ENCODE assay signal across 30 cellular contexts in genomic region chr5:90381213-90381929, GRCh38. TPM values are rescaled to one million over a fixed set of nuclear protein-coding genes. Genes with fewer than 3 reads are reported as not detected.
DNase-seq lines count a peak whose midpoint lies in the region; ATAC-seq, FAIRE-seq and TF ChIP-seq lines count a peak whose summit lies in the region.
"Had no signal": no experiment of that assay in that cellular context is flagged by ENCODE, and none has a peak within 500 bp of the region (broad histone marks: within the 10 kb centered on the region; RNA-seq: fewer than 3 reads in every experiment).

No MANE protein-coding gene starts in this region.

- DNase-seq in DMS79 treated with DMSO at 0.1 percent for 48 hours (lab: John Stamatoyannopoulos, UW), result peak; percentile 35
- peak; percentile 80 for DNase-seq in LNCaP clone FGC (ENCODE audit: low read depth)
- DNase-seq in small intestine, result peak; percentile 8
- no peak for DNase-seq in T-helper 2 cell treated with Interferon-gamma antibody and Interleukin-4, amounts not matched to agents 5 μg/mL and 100 μg/mL, for 36 hours (ENCODE audit: low spot score)
- DNase-seq: activated CD4-positive, alpha-beta memory T cell treated with anti-CD3 and anti-CD28 coated beads for 36 hours; activated CD4-positive, CD25-positive, alpha-beta regulatory T cell treated with anti-CD3 and anti-CD28 coated beads, Interleukin-2, amount 50 U/mL, for 72 hours; activated naive CD4-positive, alpha-beta T cell treated with anti-CD3 and anti-CD28 coated beads for 36 hours; adrenal gland; body of pancreas; COR-L47; DND-41; foreskin fibroblast; H7; heart left ventricle; natural killer cell; NCI-H1436; NCI-H82; nucleus accumbens; psoas muscle; stimulated activated CD4-positive, alpha-beta T cell treated with anti-CD3 and anti-CD28 coated beads, Interleukin-4, amount 100 ng/mL, for 24 hours; tibial artery had no signal

- H3K4me1 Mint-ChIP-seq in T-helper 2 cell treated with Interferon-gamma antibody and Interleukin-4, amounts not matched to agents 5 μg/mL and 100 μg/mL, for 36 hours (ENCODE audit: low read depth), result no peaks in the 10 kb centered on the region
- no peaks in the 10 kb centered on the region for H3K4me1 Mint-ChIP-seq in activated T-helper 17 cell treated with anti-CD3 and anti-CD28 coated beads, Interleukin-2, amount 50 U/mL, for 72 hours
- H3K4me1 Mint-ChIP-seq: central memory CD8-positive, alpha-beta T cell; natural killer cell had no signal

- no peak for FAIRE-seq in small intestine (lab: Jason Lieb, UNC)
- FAIRE-seq: keratinocyte had no signal

- H3K36me3 Mint-ChIP-seq in T-helper 2 cell treated with Interferon-gamma antibody and Interleukin-4, amounts not matched to agents 5 μg/mL and 100 μg/mL, for 36 hours (ENCODE audit: low read depth), result no peaks in the 10 kb centered on the region
- no peaks in the 10 kb centered on the region for H3K36me3 Mint-ChIP-seq in activated T-helper 17 cell treated with anti-CD3 and anti-CD28 coated beads, Interleukin-2, amount 50 U/mL, for 72 hours (ENCODE audit: low read depth)
- H3K36me3 Mint-ChIP-seq: activated CD4-positive, alpha-beta memory T cell treated with anti-CD3 and anti-CD28 coated beads for 36 hours; natural killer cell had no signal

- H3K4me1 ChIP-seq in small intestine (ENCODE audit: control insufficient read depth in 2 of 2, insufficient read depth in 1 of 2, low read depth in 1 of 2, low read length in 1 of 2), result peaks cover 3% of the 10 kb centered on the region in 2 donors
- H3K4me1 ChIP-seq: adrenal gland, BLaER1, body of pancreas, esophagus muscularis mucosa, heart left ventricle, psoas muscle, tibial artery had no signal

- 66 to 76% (median 68%) methylated on average over 6 of the region's 6 CpGs for WGBS in small intestine, 3 donors

- H3K4me3 ChIP-seq in LNCaP clone FGC (ENCODE audit: low read depth, low read length), result no peak overlapping the region
- H3K4me3 ChIP-seq in small intestine (ENCODE audit: low read depth in 1 of 2, low read length in 2 of 2), result no peak overlapping the region
- H3K4me3 ChIP-seq: adrenal gland, BLaER1, body of pancreas, esophagus muscularis mucosa, heart left ventricle, psoas muscle, tibial artery had no signal

- no peaks in the 10 kb centered on the region for H3K36me3 ChIP-seq in small intestine (ENCODE audit: control insufficient read depth in 2 of 2, insufficient read depth in 2 of 2, low read length in 2 of 2)
- H3K36me3 ChIP-seq: adrenal gland, BLaER1, esophagus muscularis mucosa, heart left ventricle, tibial artery had no signal

- no peaks in the 10 kb centered on the region for H3K27me3 ChIP-seq in small intestine (ENCODE audit: control insufficient read depth in 2 of 2, insufficient read depth in 2 of 2, low read length in 2 of 2)
- H3K27me3 ChIP-seq: adrenal gland, BLaER1, body of pancreas, esophagus muscularis mucosa, tibial artery had no signal

- H3K9me3 Mint-ChIP-seq in T-helper 2 cell treated with Interferon-gamma antibody and Interleukin-4, amounts not matched to agents 5 μg/mL and 100 μg/mL, for 36 hours, result no peaks in the 10 kb centered on the region
- H3K9me3 Mint-ChIP-seq in activated T-helper 17 cell treated with anti-CD3 and anti-CD28 coated beads, Interleukin-2, amount 50 U/mL, for 72 hours, result no peaks in the 10 kb centered on the region
- H3K9me3 Mint-ChIP-seq: activated naive CD4-positive, alpha-beta T cell treated with anti-CD3 and anti-CD28 coated beads for 36 hours; central memory CD8-positive, alpha-beta T cell; dendritic cell treated with granulocyte-macrophage colony-stimulating factor and Interleukin-4, amounts not matched to agents 40 ng/mL and 50 ng/mL, for 4 days; natural killer cell had no signal

- H3K4me3 Mint-ChIP-seq in T-helper 2 cell treated with Interferon-gamma antibody and Interleukin-4, amounts not matched to agents 5 μg/mL and 100 μg/mL, for 36 hours, result no peak overlapping the region
- H3K4me3 Mint-ChIP-seq in activated T-helper 17 cell treated with anti-CD3 and anti-CD28 coated beads, Interleukin-2, amount 50 U/mL, for 72 hours, result no peak overlapping the region
- H3K4me3 Mint-ChIP-seq: activated CD4-positive, alpha-beta memory T cell treated with anti-CD3 and anti-CD28 coated beads for 36 hours; activated naive CD4-positive, alpha-beta T cell treated with anti-CD3 and anti-CD28 coated beads for 36 hours; central memory CD8-positive, alpha-beta T cell; dendritic cell treated with granulocyte-macrophage colony-stimulating factor and Interleukin-4, amounts not matched to agents 40 ng/mL and 50 ng/mL, for 4 days; natural killer cell had no signal

- H3K9me3 ChIP-seq in small intestine (ENCODE audit: control insufficient read depth, low read depth), result no peaks in the 10 kb centered on the region
- H3K9me3 ChIP-seq: adrenal gland, BLaER1, body of pancreas, psoas muscle, tibial artery had no signal

- H3K27ac ChIP-seq in VCaP (peak overlapping the region; percentile 31; the same call in 1 of the 2 replicates), small intestine (ENCODE audit: low read depth in 1 of 2, low read length in 1 of 2) (no peak overlapping the region)
- H3K27ac ChIP-seq: adrenal gland, BLaER1, body of pancreas, esophagus muscularis mucosa, heart left ventricle, KMS-11, psoas muscle, tibial artery had no signal

- no peak for TF ChIP-seq CTCF in LNCaP clone FGC (IDR thresholded peaks at IDR 0.05; ENCODE audit: control insufficient read depth, extremely low read depth, insufficient read depth)
- TF ChIP-seq CTCF in VCaP (conservative IDR thresholded peaks at IDR 0.05), result no peak

- no peak overlapping the region for H3K27ac Mint-ChIP-seq in T-helper 2 cell treated with Interferon-gamma antibody and Interleukin-4, amounts not matched to agents 5 μg/mL and 100 μg/mL, for 36 hours
- no peak overlapping the region for H3K27ac Mint-ChIP-seq in activated T-helper 17 cell treated with anti-CD3 and anti-CD28 coated beads, Interleukin-2, amount 50 U/mL, for 72 hours
- H3K27ac Mint-ChIP-seq: activated CD4-positive, alpha-beta memory T cell treated with anti-CD3 and anti-CD28 coated beads for 36 hours; activated naive CD4-positive, alpha-beta T cell treated with anti-CD3 and anti-CD28 coated beads for 36 hours; dendritic cell treated with granulocyte-macrophage colony-stimulating factor and Interleukin-4, amounts not matched to agents 40 ng/mL and 50 ng/mL, for 4 days; natural killer cell had no signal

- peaks cover 2% of the 10 kb centered on the region for H3K27me3 Mint-ChIP-seq in T-helper 2 cell treated with Interferon-gamma antibody and Interleukin-4, amounts not matched to agents 5 μg/mL and 100 μg/mL, for 36 hours (ENCODE audit: low read depth)
- peaks cover 24% of the 10 kb centered on the region for H3K27me3 Mint-ChIP-seq in activated T-helper 17 cell treated with anti-CD3 and anti-CD28 coated beads, Interleukin-2, amount 50 U/mL, for 72 hours
- H3K27me3 Mint-ChIP-seq: dendritic cell treated with granulocyte-macrophage colony-stimulating factor and Interleukin-4, amounts not matched to agents 40 ng/mL and 50 ng/mL, for 4 days had no signal

- ATAC-seq in GM21447 (IDR thresholded peaks at IDR 0.05; ENCODE audit: unreplicated experiment), result no peak
- no peak for ATAC-seq in activated T-helper 17 cell treated with anti-CD3 and anti-CD28 coated beads, Interleukin-2, amount 50 U/mL, for 72 hours (replicated peaks)
- ATAC-seq: body of pancreas, heart left ventricle, natural killer cell, psoas muscle had no signal

RNA-seq across cellular contexts. Expression of gene CETN3, which starts 28.2 kb away (rescaled TPM):
- polyA plus RNA-seq in small intestine, result 10 to 100 TPM; 10.8 to 17.1 (median 12.5) TPM
- 10 to 100 TPM; 31.3 to 32.5 TPM for total RNA-seq in activated T-helper 17 cell treated with anti-CD3 and anti-CD28 coated beads, Interleukin-2, amount 50 U/mL, for 72 hours
